12 cellular contexts compared by ENCODE assay signal in the genomic region with DNA sequence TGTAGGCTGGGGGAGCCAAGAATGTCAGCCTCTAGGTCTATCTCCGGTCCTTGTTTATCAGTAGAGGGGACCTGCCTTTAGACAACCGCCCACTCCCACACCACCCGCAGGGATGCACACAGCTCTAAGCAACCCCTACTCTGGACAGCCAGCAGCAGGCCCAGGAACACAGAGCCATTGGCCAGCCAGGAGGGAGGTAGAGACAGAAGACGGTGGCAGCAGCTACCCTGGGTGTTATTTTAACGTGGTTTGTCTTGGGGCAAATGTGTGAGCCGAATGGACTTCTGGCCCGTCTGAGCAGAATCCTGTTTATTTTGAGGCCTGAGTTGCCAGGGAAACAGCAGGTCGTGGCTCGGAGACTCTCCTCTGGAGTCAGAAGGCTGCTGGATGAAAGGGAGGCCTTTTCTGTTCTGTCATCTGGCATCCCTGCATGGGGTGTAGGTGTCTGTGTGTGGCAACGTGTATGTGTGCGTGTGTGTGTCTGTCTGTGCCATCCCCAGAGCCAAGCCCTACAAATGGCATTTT. TPM values are rescaled to one million over a fixed set of nuclear protein-coding genes. Genes with fewer than 3 reads are reported as not detected.
DNase-seq lines count a peak whose midpoint lies in the region; ATAC-seq, FAIRE-seq and TF ChIP-seq lines count a peak whose summit lies in the region.
"Had no signal": no experiment of that assay in that cellular context is flagged by ENCODE, and none has a peak within 500 bp of the region (broad histone marks: within the 10 kb centered on the region; RNA-seq: fewer than 3 reads in every experiment).

No MANE protein-coding gene starts in this region.

- H3K4me1 ChIP-seq in parathyroid adenoma (peaks cover 7% of the 10 kb centered on the region), small intestine (ENCODE audit: control insufficient read depth in 2 of 2, insufficient read depth in 1 of 2, low read depth in 1 of 2, low read length in 1 of 2) (peaks cover 0 to under 1% of the 10 kb centered on the region in 2 donors)

- H3K9ac ChIP-seq in parathyroid adenoma, result no peak overlapping the region

- ATAC-seq in left ventricle myocardium superior (peak; percentile 2), GM18511 (IDR thresholded peaks at IDR 0.05; ENCODE audit: unreplicated experiment) (no peak), GM18870 (IDR thresholded peaks at IDR 0.05; ENCODE audit: unreplicated experiment) (no peak)

- no peak overlapping the region for H3K27ac ChIP-seq in parathyroid adenoma
- no peak overlapping the region for H3K27ac ChIP-seq in small intestine (ENCODE audit: low read depth in 1 of 2, low read length in 1 of 2)

- no peak for FAIRE-seq in small intestine (lab: Jason Lieb, UNC)

- intact Hi-C loops in left ventricle myocardium superior (cut with micrococcal nuclease), result no loop called here

- no peak overlapping the region for H3K4me2 ChIP-seq in parathyroid adenoma (ENCODE audit: low read length)

- WGBS in small intestine, 3 donors, result 52 to 65% (median 54%) methylated on average over 11 of the region's 11 CpGs

- peak overlapping the region; percentile 69 for H2AFZ ChIP-seq in parathyroid adenoma

- DNase-seq in Daoy (ENCODE audit: low read depth), result peak; percentile 50
- DNase-seq in astrocyte of the hippocampus (ENCODE audit: low read depth, low spot score), result peak; percentile 74
- DNase-seq in left ventricle myocardium superior, result no peak
- no peak for DNase-seq in activated naive CD4-positive, alpha-beta T cell treated with anti-CD3 and anti-CD28 coated beads, Interleukin-2, amount 10 ng/mL, durations not matched to agents 7 days and 5 days
- DNase-seq in small intestine, result no peak
- DNase-seq: central memory CD4-positive, alpha-beta T cell; stimulated activated CD4-positive, alpha-beta T cell treated with anti-CD3 and anti-CD28 coated beads, Interleukin-2, amount 100 ng/mL, for 24 hours; T-helper 9 cell; transverse colon had no signal

- H3K9me3 ChIP-seq in parathyroid adenoma (ENCODE audit: control insufficient read depth, low read length), result no peaks in the 10 kb centered on the region
- no peaks in the 10 kb centered on the region for H3K9me3 ChIP-seq in small intestine (ENCODE audit: control insufficient read depth, low read depth)
- H3K9me3 ChIP-seq: transverse colon had no signal

- H3K27me3 Mint-ChIP-seq in activated naive CD4-positive, alpha-beta T cell treated with anti-CD3 and anti-CD28 coated beads, Interleukin-2, amount 10 ng/mL, durations not matched to agents 7 days and 5 days, result peaks cover 4% of the 10 kb centered on the region

- no peak overlapping the region for H3K27ac Mint-ChIP-seq in activated naive CD4-positive, alpha-beta T cell treated with anti-CD3 and anti-CD28 coated beads, Interleukin-2, amount 10 ng/mL, durations not matched to agents 7 days and 5 days

- H3K36me3 ChIP-seq in parathyroid adenoma (ENCODE audit: control insufficient read depth, insufficient read depth, low read length), result no peaks in the 10 kb centered on the region
- H3K36me3 ChIP-seq in small intestine (ENCODE audit: control insufficient read depth in 2 of 2, insufficient read depth in 2 of 2, low read length in 2 of 2), result no peaks in the 10 kb centered on the region
- H3K36me3 ChIP-seq: transverse colon had no signal

- H3K9me3 Mint-ChIP-seq in activated naive CD4-positive, alpha-beta T cell treated with anti-CD3 and anti-CD28 coated beads, Interleukin-2, amount 10 ng/mL, durations not matched to agents 7 days and 5 days, result no peaks in the 10 kb centered on the region

- TF ChIP-seq CTCF in parathyroid adenoma (IDR thresholded peaks at IDR 0.05), result no peak

- H3K79me2 ChIP-seq in parathyroid adenoma, result no peaks in the 10 kb centered on the region

- H3K4me3 ChIP-seq in parathyroid adenoma (ENCODE audit: low read depth, low read length) (no peak overlapping the region), small intestine (ENCODE audit: low read depth in 1 of 2, low read length in 2 of 2) (no peak overlapping the region)
- H3K4me3 ChIP-seq: transverse colon had no signal

- H3K4me3 Mint-ChIP-seq in activated naive CD4-positive, alpha-beta T cell treated with anti-CD3 and anti-CD28 coated beads, Interleukin-2, amount 10 ng/mL, durations not matched to agents 7 days and 5 days, result no peak overlapping the region

- H3K36me3 Mint-ChIP-seq in activated naive CD4-positive, alpha-beta T cell treated with anti-CD3 and anti-CD28 coated beads, Interleukin-2, amount 10 ng/mL, durations not matched to agents 7 days and 5 days, result no peaks in the 10 kb centered on the region

- H3K27me3 ChIP-seq in parathyroid adenoma (ENCODE audit: control insufficient read depth, insufficient read depth, low read length) (no peaks in the 10 kb centered on the region), small intestine (ENCODE audit: control insufficient read depth in 2 of 2, insufficient read depth in 2 of 2, low read length in 2 of 2) (no peaks in the 10 kb centered on the region)
- H3K27me3 ChIP-seq: transverse colon had no signal

- CTCF ChIA-PET in activated naive CD4-positive, alpha-beta T cell treated with anti-CD3 and anti-CD28 coated beads, Interleukin-2, amount 10 ng/mL, durations not matched to agents 7 days and 5 days (lab: Charles Lee), result interaction anchor here (1.4 to 2.5 kb wide), 3 partner anchors 12 to 30 kb away, joined by 6 to 9 read pairs (median 9); no protein-coding TSS in a partner anchor

- H3K4me1 Mint-ChIP-seq in activated naive CD4-positive, alpha-beta T cell treated with anti-CD3 and anti-CD28 coated beads, Interleukin-2, amount 10 ng/mL, durations not matched to agents 7 days and 5 days, result no peaks in the 10 kb centered on the region

RNA-seq across cellular contexts. Expression of gene FGF1, which starts 0.4 kb away (rescaled TPM):
- total RNA-seq in Daoy (2014; rRNA removed; shearing (Covaris generic)), result 0.33 and 0.63 TPM in 2 replicates
- 43.6 TPM for total RNA-seq in left ventricle myocardium superior
- 1 to 10 TPM in 1 of 3 donors, under 1 TPM in 1, not detected in 1; 0.27 to 2.8 TPM for polyA plus RNA-seq in small intestine

Comparison
In these comparisons a context has a peak if more than half of its experiments do, and no peak if none do; other contexts are left out.
1. DNase-seq: peak in Daoy (single experiment) and astrocyte of the hippocampus (single experiment); none in left ventricle myocardium superior (single experiment), activated naive CD4-positive, alpha-beta T cell treated with anti-CD3 and anti-CD28 coated beads, Interleukin-2, amount 10 ng/mL, durations not matched to agents 7 days and 5 days (single experiment) and small intestine (single experiment).
2. RNA of gene FGF1, which starts 0.4 kb away (total RNA-seq): 43.6 TPM in left ventricle myocardium superior (single experiment); 0.33 to 0.63 TPM in Daoy; every median in the first group is over 10 times any median in the second.